Comparison of ENCODE assay signal across 2 cellular contexts in genomic region chr10:120145107-120145506, GRCh38.
TF ChIP-seq lines count a peak whose summit lies in the region.

No MANE protein-coding gene starts in this region.

TF ChIP-seq in GM23338, 12 proteins besides CTCF, POLR2A, EP300 and RAD21 (continued from another document):
- TF ChIP-seq ZNF462 (CRISPR knock-in tag; IDR thresholded peaks at IDR 0.05) (no peak), EZH2 (IDR thresholded peaks at IDR 0.05; ENCODE audit: low read depth, unreplicated experiment) (no peak), JUNB (IDR thresholded peaks at IDR 0.05; ENCODE audit: unreplicated experiment) (no peak), STAT1 (IDR thresholded peaks at IDR 0.05; ENCODE audit: unreplicated experiment) (no peak), ZNF114 (CRISPR knock-in tag; IDR thresholded peaks at IDR 0.05) (no peak)

TF ChIP-seq in K562, 482 proteins besides CTCF, POLR2A, EP300 and RAD21 (continued from another document and continues in another):
- TF ChIP-seq ZBED1 (IDR thresholded peaks at IDR 0.05) = 0 out of 2 replicates have a peak, but pooled peaks have one; percentile 19
- peak; percentile 85; the same call in 1 of the 2 replicates for TF ChIP-seq CTBP1 (IDR thresholded peaks at IDR 0.05; ENCODE audit: borderline replicate concordance)
- TF ChIP-seq RREB1 (CRISPR knock-in tag; IDR thresholded peaks at IDR 0.05) = 0 out of 2 replicates have a peak, but pooled peaks have one; percentile 37
- TF ChIP-seq EZH2 (IDR thresholded peaks at IDR 0.05; ENCODE audit: borderline replicate concordance, low read depth, low read length) = no peak
- TF ChIP-seq ESRRA (IDR thresholded peaks at IDR 0.05; ENCODE audit: borderline replicate concordance, low read depth) = peak; percentile 80; the same call in 1 of the 2 replicates
- no peak for TF ChIP-seq HOXB6 (CRISPR knock-in tag; IDR thresholded peaks at IDR 0.05; ENCODE audit: borderline replicate concordance)
- TF ChIP-seq MTF1 (CRISPR knock-in tag; IDR thresholded peaks at IDR 0.05; ENCODE audit: borderline replicate concordance) = no peak
- peak; percentile 20; the same call in 1 of the 2 replicates for TF ChIP-seq CREM (IDR thresholded peaks at IDR 0.05; ENCODE audit: low read depth)
- no peak for TF ChIP-seq ATF2 (CRISPR knock-in tag; IDR thresholded peaks at IDR 0.05)
- TF ChIP-seq CXXC5 (CRISPR knock-in tag; IDR thresholded peaks at IDR 0.05) = peak; percentile 53; the same call in 1 of the 2 replicates
- peak; percentile 85 for TF ChIP-seq ZNF644 (tag; IDR thresholded peaks at IDR 0.05; ENCODE audit: low read depth)
- TF ChIP-seq THRB (CRISPR knock-in tag; conservative IDR thresholded peaks at IDR 0.05) = no peak
- TF ChIP-seq ATF6 (CRISPR knock-in tag; IDR thresholded peaks at IDR 0.05) = no peak
- no peak for TF ChIP-seq MBD1 (CRISPR knock-in tag; IDR thresholded peaks at IDR 0.05)
- no peak for TF ChIP-seq STAT5B (CRISPR knock-in tag; IDR thresholded peaks at IDR 0.05)
- no peak for TF ChIP-seq JUNB (CRISPR knock-in tag; conservative IDR thresholded peaks at IDR 0.05)
- TF ChIP-seq MTA2 (IDR thresholded peaks at IDR 0.05; ENCODE audit: low read depth) = peak; percentile 94
- TF ChIP-seq SP1 (CRISPR knock-in tag; IDR thresholded peaks at IDR 0.05) = no peak
- no peak for TF ChIP-seq HBP1 (CRISPR knock-in tag; IDR thresholded peaks at IDR 0.05)
- TF ChIP-seq KHSRP (IDR thresholded peaks at IDR 0.05) = peak; percentile 62; the same call in 1 of the 2 replicates
- peak; percentile 83 for TF ChIP-seq TFAP4 (CRISPR knock-in tag; IDR thresholded peaks at IDR 0.05; ENCODE audit: borderline replicate concordance)
- TF ChIP-seq BRD4 (IDR thresholded peaks at IDR 0.05) = no peak
- no peak for TF ChIP-seq ZNF3 (CRISPR knock-in tag; IDR thresholded peaks at IDR 0.05)
- no peak for TF ChIP-seq WHSC1 (IDR thresholded peaks at IDR 0.05; ENCODE audit: low read length)
- peak in 1 of 2 experiments; percentile 47; a peak in 1 of 4 replicates for TF ChIP-seq ARNT (IDR thresholded peaks at IDR 0.05)
- no peak for TF ChIP-seq ZNF23 (CRISPR knock-in tag; IDR thresholded peaks at IDR 0.05)
- TF ChIP-seq ZBTB17 (CRISPR knock-in tag; IDR thresholded peaks at IDR 0.05) = no peak
- no peak for TF ChIP-seq HCFC1 (IDR thresholded peaks at IDR 0.05; ENCODE audit: low read depth, low read length)
- TF ChIP-seq ZC3H11A (IDR thresholded peaks at IDR 0.05; ENCODE audit: low read depth, low read length) = no peak
- no peak for TF ChIP-seq ETV1 (tag; conservative IDR thresholded peaks at IDR 0.05; ENCODE audit: low read depth)
- TF ChIP-seq MAZ (CRISPR knock-in tag; conservative IDR thresholded peaks at IDR 0.05 in 1 of 2, IDR thresholded peaks at IDR 0.05 in 1 of 2) = 0 out of 4 replicates have a peak, but pooled peaks of 1 of the 2 experiments have one; percentile 40
- no peak for TF ChIP-seq ARID2 (IDR thresholded peaks at IDR 0.05)
- peak; percentile 81 for TF ChIP-seq ZNF175 (CRISPR knock-in tag; IDR thresholded peaks at IDR 0.05; ENCODE audit: low read depth)
- TF ChIP-seq ZFP36 (IDR thresholded peaks at IDR 0.05; ENCODE audit: low read depth, low read length, partially characterized antibody) = no peak
- peak; percentile 94 for TF ChIP-seq NCOR1 (IDR thresholded peaks at IDR 0.05)
- TF ChIP-seq DPF2 (IDR thresholded peaks at IDR 0.05) = peak; percentile 88
- TF ChIP-seq CUX1 (CRISPR knock-in tag; IDR thresholded peaks at IDR 0.05) = 0 out of 2 replicates have a peak, but pooled peaks have one; percentile 39
